29 cellular contexts compared by ENCODE assay signal in the genomic region with DNA sequence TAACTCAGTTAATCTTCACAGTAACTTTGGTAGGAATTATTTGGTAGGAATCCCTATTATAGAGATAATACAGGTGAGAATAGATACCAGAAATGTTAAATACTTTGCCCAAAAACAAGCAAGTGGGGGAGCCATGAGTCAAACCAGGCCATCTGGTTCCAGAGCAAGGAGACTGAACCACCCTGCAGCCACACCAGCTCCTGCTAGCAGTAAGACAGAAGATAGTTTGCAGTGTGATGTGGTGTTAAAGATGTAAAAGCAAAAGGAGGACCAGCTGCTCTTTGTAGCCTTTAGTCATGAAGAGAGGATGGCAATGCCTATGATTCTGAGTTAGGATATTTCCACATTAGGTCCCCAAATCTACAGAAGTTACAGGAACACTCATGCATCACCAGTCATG.
DNase-seq lines count a peak whose midpoint lies in the region; ATAC-seq, FAIRE-seq and TF ChIP-seq lines count a peak whose summit lies in the region.
"Had no signal": no experiment of that assay in that cellular context is flagged by ENCODE, and none has a peak within 500 bp of the region (broad histone marks: within the 10 kb centered on the region; RNA-seq: fewer than 3 reads in every experiment).

No MANE protein-coding gene starts in this region.

- intact Hi-C loops in left colon (cut with DNase I, micrococcal nuclease) = no loop called here
- intact Hi-C loops in psoas muscle (cut with DNase I) = no loop called here
- intact Hi-C loops in A673 (cut with micrococcal nuclease; ENCODE audit: unreplicated experiment) = no loop called here

- CTCF ChIA-PET in A673 (lab: Charles Lee) = no interaction called here

- H3K27ac ChIP-seq in psoas muscle (no peak overlapping the region), A673 (ENCODE audit: low read depth, low read length, poor library complexity, severe bottlenecking) (no peak overlapping the region)
- H3K27ac ChIP-seq: BLaER1, esophagus muscularis mucosa, RWPE1, SJSA1, vagina had no signal

- DNase-seq in GM10266 (ENCODE audit: extremely low spot score) (peak; percentile 11), GM19239 (ENCODE audit: insufficient read length, low spot score) (no peak), left colon (no peak), psoas muscle (no peak), A673 (ENCODE audit: low spot score) (no peak), GM20000 (ENCODE audit: low spot score) (no peak)
- DNase-seq: activated CD8-positive, alpha-beta memory T cell treated with anti-CD3 and anti-CD28 coated beads, Interleukin-2, amount 10 ng/mL, durations not matched to agents 7 days and 5 days; activated naive CD4-positive, alpha-beta T cell; activated T-cell treated with anti-CD3 and anti-CD28 coated beads, Interleukin-2, amount 50 U/mL, for 4 hours; central memory CD4-positive, alpha-beta T cell; DMS79; foreskin fibroblast; GDM1; HCEC 1CT; head of caudate nucleus; islet precursor cell; NCI-H1436; NCI-H2107; NCI-H510A; right cardiac atrium; stimulated activated CD4-positive, alpha-beta T cell treated with anti-CD3 and anti-CD28 coated beads, Interleukin-1b, Interleukin-23, amount 100 ng/mL, for 48 hours; T1000; tibial artery had no signal

- TF ChIP-seq CTCF in GM10266 (IDR thresholded peaks at IDR 0.05; ENCODE audit: control insufficient read depth, insufficient read depth, low read depth, missing control alignments) = no peak
- TF ChIP-seq CTCF in psoas muscle (IDR thresholded peaks at IDR 0.05) = no peak
- no peak for TF ChIP-seq CTCF in A673 (conservative IDR thresholded peaks at IDR 0.05; ENCODE audit: low read depth, low read length)
- TF ChIP-seq CTCF in GM20000 (IDR thresholded peaks at IDR 0.05; ENCODE audit: extremely low read depth, missing control alignments) = no peak

- BruUV-seq in A673 (replicated peaks; lab: Mats Ljungman, UMichigan) = no TSS peak

- no peaks in the 10 kb centered on the region for H3K4me1 ChIP-seq in psoas muscle
- no peaks in the 10 kb centered on the region for H3K4me1 ChIP-seq in A673 (ENCODE audit: insufficient read depth, low read length, poor library complexity, severe bottlenecking)
- H3K4me1 ChIP-seq: SJSA1, vagina had no signal

- H3K9me3 ChIP-seq in psoas muscle (no peaks in the 10 kb centered on the region), A673 (ENCODE audit: low read depth, low read length, poor library complexity, severe bottlenecking) (no peaks in the 10 kb centered on the region)
- H3K9me3 ChIP-seq: BLaER1, esophagus muscularis mucosa, SJSA1, tibial artery, vagina had no signal

- peak; percentile 26 for FAIRE-seq in GM19239 (lab: Jason Lieb, UNC)

- H3K27me3 ChIP-seq in psoas muscle (ENCODE audit: insufficient read depth in 3 of 3, low read length in 2 of 3) (no peaks in the 10 kb centered on the region), A673 (replicated peaks; ENCODE audit: insufficient read depth, low read depth, low read length, poor library complexity) (peaks cover 21% of the 10 kb centered on the region)
- H3K27me3 ChIP-seq: BLaER1, esophagus muscularis mucosa, SJSA1, tibial artery, vagina had no signal

- POLR2A ChIA-PET in A673 (lab: Charles Lee; ENCODE audit: low non-redundant PET) = no interaction called here

- H3K4me3 ChIP-seq in psoas muscle (no peak overlapping the region), A673 (ENCODE audit: low read depth, low read length, poor library complexity, severe bottlenecking) (no peak overlapping the region)
- H3K4me3 ChIP-seq: BLaER1, esophagus muscularis mucosa, SJSA1, tibial artery, vagina had no signal

- H3K36me3 ChIP-seq in psoas muscle (ENCODE audit: insufficient read depth in 1 of 2, low read depth in 1 of 2) = no peaks in the 10 kb centered on the region
- no peaks in the 10 kb centered on the region for H3K36me3 ChIP-seq in A673 (ENCODE audit: insufficient read depth, low read length, poor library complexity, severe bottlenecking)
- H3K36me3 ChIP-seq: BLaER1, esophagus muscularis mucosa, SJSA1, tibial artery, vagina had no signal

- ATAC-seq in HG02981 (IDR thresholded peaks at IDR 0.05; ENCODE audit: unreplicated experiment) (peak; percentile 41), left colon (peak; percentile 13), psoas muscle (no peak)
- ATAC-seq: activated CD8-positive, alpha-beta memory T cell treated with anti-CD3 and anti-CD28 coated beads, Interleukin-2, amount 10 ng/mL, durations not matched to agents 7 days and 5 days; activated T-cell treated with anti-CD3 and anti-CD28 coated beads, Interleukin-2, amount 50 U/mL, for 4 hours; right cardiac atrium had no signal

Comparison
In these comparisons a context has a peak if more than half of its experiments do, and no peak if none do; other contexts are left out.
1. ATAC-seq: peak in HG02981 (single experiment) and left colon (single experiment); none in psoas muscle (0 of 4).